ENCODE assay signal across 1 cellular context in genomic region chr14:50362791-50363733, GRCh38.
TF ChIP-seq lines count a peak whose summit lies in the region.

No MANE protein-coding gene starts in this region.

TF ChIP-seq in IMR-90, 13 proteins besides CTCF, POLR2A, EP300 and RAD21 (continued from another document):
- TF ChIP-seq NFE2L2 (IDR thresholded peaks at IDR 0.05; ENCODE audit: low read depth, low read length) (no peak), FOS (IDR thresholded peaks at IDR 0.05; ENCODE audit: low read depth, low read length) (no peak), RCOR1 (IDR thresholded peaks at IDR 0.05; ENCODE audit: insufficient replicate concordance, low read length) (no peak), CHD1 (IDR thresholded peaks at IDR 0.05; ENCODE audit: low read depth, low read length) (no peak), USF2 (IDR thresholded peaks at IDR 0.05; ENCODE audit: low read depth, low read length) (no peak), MAZ (IDR thresholded peaks at IDR 0.05; ENCODE audit: borderline replicate concordance, low read depth, low read length) (no peak), CEBPB (IDR thresholded peaks at IDR 0.05; ENCODE audit: low read depth, low read length) (no peak), SMC3 (IDR thresholded peaks at IDR 0.05; ENCODE audit: low read depth, low read length) (no peak), MXI1 (IDR thresholded peaks at IDR 0.05; ENCODE audit: borderline replicate concordance, low read depth, low read length) (no peak), ELK1 (IDR thresholded peaks at IDR 0.05; ENCODE audit: borderline replicate concordance, low read depth, low read length) (no peak)
